Comparison of ENCODE assay signal across 16 cellular contexts in the genomic region with DNA sequence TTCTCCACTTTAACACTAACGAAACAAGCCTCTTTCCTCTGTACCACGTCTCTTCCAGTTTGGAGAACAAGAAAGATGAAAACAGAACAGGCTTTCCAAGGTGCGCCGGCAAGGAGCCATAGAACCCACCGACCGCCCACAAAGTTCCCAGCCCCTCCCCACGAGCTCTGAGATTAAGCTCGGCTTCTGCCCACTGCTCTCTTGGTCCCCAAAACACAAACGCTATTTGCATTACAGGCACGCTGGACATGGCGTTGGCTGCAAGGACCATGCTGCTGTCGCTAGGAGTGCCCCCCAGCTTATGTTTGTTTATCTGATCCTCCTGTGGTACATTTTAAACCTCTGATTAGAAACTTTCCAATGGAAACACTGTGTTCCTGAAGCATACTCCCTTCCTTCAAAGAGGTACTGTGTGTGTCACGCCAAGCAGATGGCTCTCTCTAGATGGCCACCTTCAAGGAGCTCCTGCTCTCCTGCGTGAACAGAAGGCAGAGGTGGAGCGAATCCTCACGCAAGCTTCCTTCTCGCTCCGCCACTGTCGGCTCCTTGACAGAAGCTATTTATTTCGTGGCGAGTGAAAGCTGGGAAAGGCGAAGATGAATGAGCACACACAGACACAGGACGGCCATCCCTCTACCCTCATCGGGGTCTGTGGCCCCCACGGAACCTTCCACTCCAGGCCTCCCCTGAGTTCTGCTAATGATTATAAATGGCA.
DNase-seq lines count a peak whose midpoint lies in the region; ATAC-seq and TF ChIP-seq lines count a peak whose summit lies in the region.
"Had no signal": no experiment of that assay in that cellular context is flagged by ENCODE, and none has a peak within 500 bp of the region (broad histone marks: within the 10 kb centered on the region; RNA-seq: fewer than 3 reads in every experiment).

No MANE protein-coding gene starts in this region.

- H3K4me3 Mint-ChIP-seq in T-helper 17 cell: no peak overlapping the region
- no peak overlapping the region for H3K4me3 Mint-ChIP-seq in stimulated activated naive B cell treated with anti-CD40 and anti-IgM and Interleukin-4, amounts not matched to agents 10 μg/mL and 1 μg/mL and 100 μg/mL, for 72 hours
- H3K4me3 Mint-ChIP-seq: CD8-positive, alpha-beta T cell; H9 had no signal

- peaks cover 0 to 21% (median 0%) of the 10 kb centered on the region in 9 donors for H3K36me3 ChIP-seq in heart right ventricle
- no peaks in the 10 kb centered on the region for H3K36me3 ChIP-seq in vagina
- H3K36me3 ChIP-seq: BE2C had no signal

- peaks cover 23% of the 10 kb centered on the region for H3K4me1 Mint-ChIP-seq in T-helper 17 cell
- peaks cover 0 to 6% of the 10 kb centered on the region in 2 donors for H3K4me1 Mint-ChIP-seq in stimulated activated naive B cell treated with anti-CD40 and anti-IgM and Interleukin-4, amounts not matched to agents 10 μg/mL and 1 μg/mL and 100 μg/mL, for 72 hours

- H3K4me3 ChIP-seq in heart right ventricle (no peak overlapping the region), vagina (no peak overlapping the region)

- H3K27ac Mint-ChIP-seq in T-helper 17 cell: peak overlapping the region; percentile 80
- H3K27ac Mint-ChIP-seq in stimulated activated naive B cell treated with anti-CD40 and anti-IgM and Interleukin-4, amounts not matched to agents 10 μg/mL and 1 μg/mL and 100 μg/mL, for 72 hours: peak overlapping the region; percentile 17
- H3K27ac Mint-ChIP-seq: CD8-positive, alpha-beta T cell had no signal

- 89 to 91% methylated on average over 25 of the region's 25 CpGs for WGBS in heart right ventricle, 2 donors

- intact Hi-C loops in cardiac septum (cut with DNase I): no loop called here
- intact Hi-C loops in heart right ventricle (cut with DNase I): no loop called here
- intact Hi-C loops in vagina (cut with DNase I): no loop called here

- peaks cover 8% of the 10 kb centered on the region for H3K36me3 Mint-ChIP-seq in T-helper 17 cell (ENCODE audit: low read depth)
- H3K36me3 Mint-ChIP-seq in stimulated activated naive B cell treated with anti-CD40 and anti-IgM and Interleukin-4, amounts not matched to agents 10 μg/mL and 1 μg/mL and 100 μg/mL, for 72 hours: peaks cover 41 to 64% of the 10 kb centered on the region in 2 donors

- H3K9me3 Mint-ChIP-seq in stimulated activated naive B cell treated with anti-CD40 and anti-IgM and Interleukin-4, amounts not matched to agents 10 μg/mL and 1 μg/mL and 100 μg/mL, for 72 hours: no peaks in the 10 kb centered on the region
- H3K9me3 Mint-ChIP-seq: CD8-positive, alpha-beta T cell; H9 had no signal

- H3K27me3 ChIP-seq in heart right ventricle (no peaks in the 10 kb centered on the region), vagina (no peaks in the 10 kb centered on the region)
- H3K27me3 ChIP-seq: BE2C had no signal

- no peak for TF ChIP-seq POLR2A in vagina (IDR thresholded peaks at IDR 0.05)

- H3K9me3 ChIP-seq in heart right ventricle (no peaks in the 10 kb centered on the region), T-helper 17 cell (ENCODE audit: control insufficient read depth, low read length, poor library complexity, severe bottlenecking) (no peaks in the 10 kb centered on the region), vagina (no peaks in the 10 kb centered on the region)
- H3K9me3 ChIP-seq: BE2C, Caco-2 had no signal

- no peak overlapping the region for H3K27ac ChIP-seq in heart right ventricle
- no peak overlapping the region for H3K27ac ChIP-seq in vagina
- H3K27ac ChIP-seq: C4-2B had no signal

- no peak for TF ChIP-seq CTCF in heart right ventricle (IDR thresholded peaks at IDR 0.05)
- TF ChIP-seq CTCF in vagina (IDR thresholded peaks at IDR 0.05): no peak

- DNase-seq in cardiac septum (ENCODE audit: low spot score) (peak; percentile 56), heart right ventricle (no peak), T-helper 17 cell (no peak), left lobe of liver (ENCODE audit: low spot score) (peak; percentile 16), vagina (ENCODE audit: extremely low spot score in 2 of 2) (no peak)
- no peak for DNase-seq in stimulated activated naive B cell treated with anti-CD40 and anti-IgM and Interleukin-4, amounts not matched to agents 10 μg/mL and 1 μg/mL and 100 μg/mL, for 72 hours
- no peak for DNase-seq in stimulated activated CD4-positive, alpha-beta T cell treated with anti-CD3 and anti-CD28 coated beads, Interleukin-15, amount 100 ng/mL, for 24 hours
- DNase-seq: BE2C, Caco-2, DND-41, GDM1, GOT3, H9 had no signal

- H3K4me1 ChIP-seq in heart right ventricle: no peaks in the 10 kb centered on the region
- no peaks in the 10 kb centered on the region for H3K4me1 ChIP-seq in vagina
- H3K4me1 ChIP-seq: BE2C, Caco-2 had no signal

- H3K27me3 Mint-ChIP-seq in T-helper 17 cell: no peaks in the 10 kb centered on the region
- H3K27me3 Mint-ChIP-seq in stimulated activated naive B cell treated with anti-CD40 and anti-IgM and Interleukin-4, amounts not matched to agents 10 μg/mL and 1 μg/mL and 100 μg/mL, for 72 hours: no peaks in the 10 kb centered on the region

- no peak for ATAC-seq in heart right ventricle
- ATAC-seq in T-helper 17 cell: no peak
- ATAC-seq in left lobe of liver: no peak
- ATAC-seq in stimulated activated naive B cell treated with anti-CD40 and anti-IgM and Interleukin-4, amounts not matched to agents 10 μg/mL and 1 μg/mL and 100 μg/mL, for 72 hours (replicated peaks): no peak
- no peak for ATAC-seq in HG03025 (IDR thresholded peaks at IDR 0.05; ENCODE audit: low FRiP score, unreplicated experiment)
- ATAC-seq: CD8-positive, alpha-beta T cell had no signal

Comparison
In these comparisons a context has a peak if more than half of its experiments do, and no peak if none do; other contexts are left out.
1. DNase-seq: peak in cardiac septum (single experiment) and left lobe of liver (single experiment); none in heart right ventricle (0 of 2), T-helper 17 cell (0 of 3), stimulated activated naive B cell treated with anti-CD40 and anti-IgM and Interleukin-4, amounts not matched to agents 10 μg/mL and 1 μg/mL and 100 μg/mL, for 72 hours (single experiment), vagina (0 of 2) and stimulated activated CD4-positive, alpha-beta T cell treated with anti-CD3 and anti-CD28 coated beads, Interleukin-15, amount 100 ng/mL, for 24 hours (single experiment).